In the genomic region with DNA sequence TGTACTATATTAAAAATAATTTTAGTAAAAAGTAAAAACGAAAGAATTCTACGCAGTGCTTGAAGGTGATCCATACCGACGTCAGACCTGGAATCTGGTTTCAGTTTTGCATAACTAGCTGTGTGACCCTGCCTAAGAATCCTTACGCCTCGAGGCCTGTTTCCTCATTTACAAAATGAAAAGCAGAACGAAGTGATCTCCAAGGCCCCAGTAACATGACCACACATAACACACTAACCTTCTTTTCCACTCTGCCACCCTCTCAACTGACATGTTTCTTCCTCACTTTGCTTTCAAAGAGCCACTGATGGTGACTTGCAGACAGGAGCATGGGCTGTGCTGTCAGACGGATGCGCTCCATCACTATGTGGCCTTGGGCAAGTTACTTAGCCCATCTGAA, we compare ENCODE assay signal across 1 cellular context.
TF ChIP-seq lines count a peak whose summit lies in the region.

No MANE protein-coding gene starts in this region.

TF ChIP-seq in GM23338, 12 proteins besides CTCF, POLR2A, EP300 and RAD21 (continued from another document):
- TF ChIP-seq, protein P1, sequence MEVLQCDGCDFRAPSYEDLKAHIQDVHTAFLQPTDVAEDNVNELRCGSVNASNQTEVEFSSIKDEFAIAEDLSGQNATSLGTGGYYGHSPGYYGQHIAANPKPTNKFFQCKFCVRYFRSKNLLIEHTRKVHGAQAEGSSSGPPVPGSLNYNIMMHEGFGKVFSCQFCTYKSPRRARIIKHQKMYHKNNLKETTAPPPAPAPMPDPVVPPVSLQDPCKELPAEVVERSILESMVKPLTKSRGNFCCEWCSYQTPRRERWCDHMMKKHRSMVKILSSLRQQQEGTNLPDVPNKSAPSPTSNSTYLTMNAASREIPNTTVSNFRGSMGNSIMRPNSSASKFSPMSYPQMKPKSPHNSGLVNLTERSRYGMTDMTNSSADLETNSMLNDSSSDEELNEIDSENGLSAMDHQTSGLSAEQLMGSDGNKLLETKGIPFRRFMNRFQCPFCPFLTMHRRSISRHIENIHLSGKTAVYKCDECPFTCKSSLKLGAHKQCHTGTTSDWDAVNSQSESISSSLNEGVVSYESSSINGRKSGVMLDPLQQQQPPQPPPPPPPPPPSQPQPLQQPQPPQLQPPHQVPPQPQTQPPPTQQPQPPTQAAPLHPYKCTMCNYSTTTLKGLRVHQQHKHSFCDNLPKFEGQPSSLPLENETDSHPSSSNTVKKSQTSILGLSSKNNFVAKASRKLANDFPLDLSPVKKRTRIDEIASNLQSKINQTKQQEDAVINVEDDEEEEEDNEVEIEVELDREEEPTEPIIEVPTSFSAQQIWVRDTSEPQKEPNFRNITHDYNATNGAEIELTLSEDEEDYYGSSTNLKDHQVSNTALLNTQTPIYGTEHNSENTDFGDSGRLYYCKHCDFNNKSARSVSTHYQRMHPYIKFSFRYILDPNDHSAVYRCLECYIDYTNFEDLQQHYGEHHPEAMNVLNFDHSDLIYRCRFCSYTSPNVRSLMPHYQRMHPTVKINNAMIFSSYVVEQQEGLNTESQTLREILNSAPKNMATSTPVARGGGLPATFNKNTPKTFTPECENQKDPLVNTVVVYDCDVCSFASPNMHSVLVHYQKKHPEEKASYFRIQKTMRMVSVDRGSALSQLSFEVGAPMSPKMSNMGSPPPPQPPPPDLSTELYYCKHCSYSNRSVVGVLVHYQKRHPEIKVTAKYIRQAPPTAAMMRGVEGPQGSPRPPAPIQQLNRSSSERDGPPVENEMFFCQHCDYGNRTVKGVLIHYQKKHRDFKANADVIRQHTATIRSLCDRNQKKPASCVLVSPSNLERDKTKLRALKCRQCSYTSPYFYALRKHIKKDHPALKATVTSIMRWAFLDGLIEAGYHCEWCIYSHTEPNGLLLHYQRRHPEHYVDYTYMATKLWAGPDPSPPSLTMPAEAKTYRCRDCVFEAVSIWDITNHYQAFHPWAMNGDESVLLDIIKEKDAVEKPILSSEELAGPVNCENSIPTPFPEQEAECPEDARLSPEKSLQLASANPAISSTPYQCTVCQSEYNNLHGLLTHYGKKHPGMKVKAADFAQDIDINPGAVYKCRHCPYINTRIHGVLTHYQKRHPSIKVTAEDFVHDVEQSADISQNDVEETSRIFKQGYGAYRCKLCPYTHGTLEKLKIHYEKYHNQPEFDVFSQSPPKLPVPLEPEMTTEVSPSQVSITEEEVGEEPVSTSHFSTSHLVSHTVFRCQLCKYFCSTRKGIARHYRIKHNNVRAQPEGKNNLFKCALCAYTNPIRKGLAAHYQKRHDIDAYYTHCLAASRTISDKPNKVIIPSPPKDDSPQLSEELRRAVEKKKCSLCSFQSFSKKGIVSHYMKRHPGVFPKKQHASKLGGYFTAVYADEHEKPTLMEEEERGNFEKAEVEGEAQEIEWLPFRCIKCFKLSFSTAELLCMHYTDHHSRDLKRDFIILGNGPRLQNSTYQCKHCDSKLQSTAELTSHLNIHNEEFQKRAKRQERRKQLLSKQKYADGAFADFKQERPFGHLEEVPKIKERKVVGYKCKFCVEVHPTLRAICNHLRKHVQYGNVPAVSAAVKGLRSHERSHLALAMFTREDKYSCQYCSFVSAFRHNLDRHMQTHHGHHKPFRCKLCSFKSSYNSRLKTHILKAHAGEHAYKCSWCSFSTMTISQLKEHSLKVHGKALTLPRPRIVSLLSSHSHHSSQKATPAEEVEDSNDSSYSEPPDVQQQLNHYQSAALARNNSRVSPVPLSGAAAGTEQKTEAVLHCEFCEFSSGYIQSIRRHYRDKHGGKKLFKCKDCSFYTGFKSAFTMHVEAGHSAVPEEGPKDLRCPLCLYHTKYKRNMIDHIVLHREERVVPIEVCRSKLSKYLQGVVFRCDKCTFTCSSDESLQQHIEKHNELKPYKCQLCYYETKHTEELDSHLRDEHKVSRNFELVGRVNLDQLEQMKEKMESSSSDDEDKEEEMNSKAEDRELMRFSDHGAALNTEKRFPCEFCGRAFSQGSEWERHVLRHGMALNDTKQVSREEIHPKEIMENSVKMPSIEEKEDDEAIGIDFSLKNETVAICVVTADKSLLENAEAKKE (CRISPR knock-in tag; IDR thresholded peaks at IDR 0.05): no peak
- TF ChIP-seq ZNF331 (CRISPR knock-in tag; IDR thresholded peaks at IDR 0.05; ENCODE audit: low read depth) (no peak), EZH2 (IDR thresholded peaks at IDR 0.05; ENCODE audit: low read depth, unreplicated experiment) (no peak), CREB1 (CRISPR knock-in tag; IDR thresholded peaks at IDR 0.05; ENCODE audit: low read depth) (no peak), JUNB (IDR thresholded peaks at IDR 0.05; ENCODE audit: unreplicated experiment) (no peak), NANOG (IDR thresholded peaks at IDR 0.05; ENCODE audit: borderline replicate concordance) (no peak), STAT1 (IDR thresholded peaks at IDR 0.05; ENCODE audit: unreplicated experiment) (no peak)
- TF ChIP-seq, protein P2, sequence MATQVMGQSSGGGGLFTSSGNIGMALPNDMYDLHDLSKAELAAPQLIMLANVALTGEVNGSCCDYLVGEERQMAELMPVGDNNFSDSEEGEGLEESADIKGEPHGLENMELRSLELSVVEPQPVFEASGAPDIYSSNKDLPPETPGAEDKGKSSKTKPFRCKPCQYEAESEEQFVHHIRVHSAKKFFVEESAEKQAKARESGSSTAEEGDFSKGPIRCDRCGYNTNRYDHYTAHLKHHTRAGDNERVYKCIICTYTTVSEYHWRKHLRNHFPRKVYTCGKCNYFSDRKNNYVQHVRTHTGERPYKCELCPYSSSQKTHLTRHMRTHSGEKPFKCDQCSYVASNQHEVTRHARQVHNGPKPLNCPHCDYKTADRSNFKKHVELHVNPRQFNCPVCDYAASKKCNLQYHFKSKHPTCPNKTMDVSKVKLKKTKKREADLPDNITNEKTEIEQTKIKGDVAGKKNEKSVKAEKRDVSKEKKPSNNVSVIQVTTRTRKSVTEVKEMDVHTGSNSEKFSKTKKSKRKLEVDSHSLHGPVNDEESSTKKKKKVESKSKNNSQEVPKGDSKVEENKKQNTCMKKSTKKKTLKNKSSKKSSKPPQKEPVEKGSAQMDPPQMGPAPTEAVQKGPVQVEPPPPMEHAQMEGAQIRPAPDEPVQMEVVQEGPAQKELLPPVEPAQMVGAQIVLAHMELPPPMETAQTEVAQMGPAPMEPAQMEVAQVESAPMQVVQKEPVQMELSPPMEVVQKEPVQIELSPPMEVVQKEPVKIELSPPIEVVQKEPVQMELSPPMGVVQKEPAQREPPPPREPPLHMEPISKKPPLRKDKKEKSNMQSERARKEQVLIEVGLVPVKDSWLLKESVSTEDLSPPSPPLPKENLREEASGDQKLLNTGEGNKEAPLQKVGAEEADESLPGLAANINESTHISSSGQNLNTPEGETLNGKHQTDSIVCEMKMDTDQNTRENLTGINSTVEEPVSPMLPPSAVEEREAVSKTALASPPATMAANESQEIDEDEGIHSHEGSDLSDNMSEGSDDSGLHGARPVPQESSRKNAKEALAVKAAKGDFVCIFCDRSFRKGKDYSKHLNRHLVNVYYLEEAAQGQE (IDR thresholded peaks at IDR 0.05; ENCODE audit: unreplicated experiment): no peak
TF ChIP-seq in GM23338: peak in this region for 0.
